Comparison of ENCODE assay signal across 20 cellular contexts in genomic region chr10:70546585-70546984, GRCh38. TPM values are rescaled to one million over a fixed set of nuclear protein-coding genes. Genes with fewer than 3 reads are reported as not detected.
"Had no signal": no experiment of that assay in that cellular context is flagged by ENCODE, and none has a peak within 500 bp of the region (broad histone marks: within the 10 kb centered on the region; RNA-seq: fewer than 3 reads in every experiment).

No MANE protein-coding gene starts in this region.

- H3K36me3 ChIP-seq: uterus had no signal

- DNase-seq: effector memory CD4-positive, alpha-beta T cell; foreskin fibroblast; glutamatergic neuron; immature natural killer cell; left colon; mesendoderm; naive B cell; psoas muscle; small intestine; stimulated activated CD4-positive, alpha-beta T cell treated with anti-CD3 and anti-CD28 coated beads, Interleukin-12 subunit alpha, Interleukin-12 subunit beta, amount 100 ng/mL, for 4 hours; stimulated activated naive CD4-positive, alpha-beta T cell; tibial artery; upper lobe of left lung; uterus had no signal

- ATAC-seq: esophagus mucosa, gastroesophageal sphincter, left colon, psoas muscle had no signal

- H3K27ac ChIP-seq: gastroesophageal sphincter, psoas muscle, tibial artery, upper lobe of left lung, uterus had no signal

- H3K4me1 ChIP-seq: psoas muscle, uterus had no signal

- H3K4me3 ChIP-seq: gastroesophageal sphincter, psoas muscle, tibial artery, upper lobe of left lung, uterus had no signal

- H3K27me3 ChIP-seq: gastroesophageal sphincter, tibial artery, upper lobe of left lung, uterus had no signal

- H3K9me3 ChIP-seq: gastroesophageal sphincter, psoas muscle, tibial artery, upper lobe of left lung, uterus had no signal

RNA-seq across cellular contexts. Expression of gene PRF1, which starts 56.0 kb away (rescaled TPM):
- total RNA-seq: fibroblast of lung, lung microvascular endothelial cell, osteoblast had no signal
- polyA plus RNA-seq: fibroblast of lung, keratinocyte had no signal
